In genomic region chr2:85957256-85957655, GRCh38 we compare ENCODE assay signal across 22 cellular contexts.
"Had no signal": no experiment of that assay in that cellular context is flagged by ENCODE, and none has a peak within 500 bp of the region (broad histone marks: within the 10 kb centered on the region; RNA-seq: fewer than 3 reads in every experiment).

No MANE protein-coding gene starts in this region.

- H3K36me3 ChIP-seq: brain microvascular endothelial cell, esophagus squamous epithelium, upper lobe of left lung had no signal

- H3K9me3 Mint-ChIP-seq: activated T-cell treated with anti-CD3 and anti-CD28 coated beads, Interleukin-2, amount 50 U/mL, for 24 hours; memory B cell; natural killer cell; stimulated activated naive CD8-positive, alpha-beta T cell treated with anti-CD3 and anti-CD28 coated beads, Interleukin-15, Interleukin-2, amounts not matched to agents 100 ng/mL and 50 ng/mL, for 24 hours had no signal

- H3K4me3 ChIP-seq: esophagus squamous epithelium, upper lobe of left lung had no signal

- DNase-seq: activated CD4-positive, alpha-beta memory T cell treated with anti-CD3 and anti-CD28 coated beads, Interleukin-2, amount 10 ng/mL, durations not matched to agents 7 days and 5 days; activated CD4-positive, alpha-beta T cell treated with anti-CD3 and anti-CD28 coated beads, Interleukin-2, amount 10 ng/mL, durations not matched to agents 7 days and 5 days; activated CD8-positive, alpha-beta memory T cell treated with anti-CD3 and anti-CD28 coated beads, Interleukin-2, amount 50 U/mL, for 48 hours; activated gamma-delta T cell; activated naive CD4-positive, alpha-beta T cell treated with anti-CD3 and anti-CD28 coated beads, Interleukin-2, amount 50 U/mL, for 16 hours; activated T-cell treated with anti-CD3 and anti-CD28 coated beads, Interleukin-2, amount 50 U/mL, for 24 hours; amniotic stem cell; brain microvascular endothelial cell; caudate nucleus; esophagus squamous epithelium; left cardiac atrium; left ventricle myocardium superior; natural killer cell; right cardiac atrium; stimulated activated CD4-positive, alpha-beta T cell treated with anti-CD3 and anti-CD28 coated beads, Interleukin-4, amount 100 ng/mL, for 1 hour; SW 1271; T-helper 9 cell; upper lobe of left lung had no signal

- H3K4me3 Mint-ChIP-seq: activated CD4-positive, alpha-beta memory T cell treated with anti-CD3 and anti-CD28 coated beads, Interleukin-2, amount 10 ng/mL, durations not matched to agents 7 days and 5 days; activated CD4-positive, alpha-beta T cell treated with anti-CD3 and anti-CD28 coated beads, Interleukin-2, amount 10 ng/mL, durations not matched to agents 7 days and 5 days; activated T-cell treated with anti-CD3 and anti-CD28 coated beads, Interleukin-2, amount 50 U/mL, for 24 hours; memory B cell; natural killer cell; stimulated activated naive CD8-positive, alpha-beta T cell treated with anti-CD3 and anti-CD28 coated beads, Interleukin-15, Interleukin-2, amounts not matched to agents 100 ng/mL and 50 ng/mL, for 24 hours; T-helper 1 cell treated with Interleukin-12 subunit alpha and Interleukin-12 subunit beta and Interleukin-4 antibody, amounts not matched to agents 30 μg/mL and 1 μg/mL, for 36 hours had no signal

- H3K27ac Mint-ChIP-seq: activated CD4-positive, alpha-beta memory T cell treated with anti-CD3 and anti-CD28 coated beads, Interleukin-2, amount 10 ng/mL, durations not matched to agents 7 days and 5 days; activated CD4-positive, alpha-beta T cell treated with anti-CD3 and anti-CD28 coated beads, Interleukin-2, amount 10 ng/mL, durations not matched to agents 7 days and 5 days; activated T-cell treated with anti-CD3 and anti-CD28 coated beads, Interleukin-2, amount 50 U/mL, for 24 hours; memory B cell; natural killer cell; stimulated activated naive CD8-positive, alpha-beta T cell treated with anti-CD3 and anti-CD28 coated beads, Interleukin-15, Interleukin-2, amounts not matched to agents 100 ng/mL and 50 ng/mL, for 24 hours; T-helper 1 cell treated with Interleukin-12 subunit alpha and Interleukin-12 subunit beta and Interleukin-4 antibody, amounts not matched to agents 30 μg/mL and 1 μg/mL, for 36 hours had no signal

- H3K27me3 ChIP-seq: brain microvascular endothelial cell, esophagus squamous epithelium, upper lobe of left lung had no signal

- H3K27me3 Mint-ChIP-seq: activated CD4-positive, alpha-beta memory T cell treated with anti-CD3 and anti-CD28 coated beads, Interleukin-2, amount 10 ng/mL, durations not matched to agents 7 days and 5 days; activated CD4-positive, alpha-beta T cell treated with anti-CD3 and anti-CD28 coated beads, Interleukin-2, amount 10 ng/mL, durations not matched to agents 7 days and 5 days; activated T-cell treated with anti-CD3 and anti-CD28 coated beads, Interleukin-2, amount 50 U/mL, for 24 hours; memory B cell; stimulated activated naive CD8-positive, alpha-beta T cell treated with anti-CD3 and anti-CD28 coated beads, Interleukin-15, Interleukin-2, amounts not matched to agents 100 ng/mL and 50 ng/mL, for 24 hours had no signal

- H3K36me3 Mint-ChIP-seq: memory B cell, natural killer cell had no signal

- H3K27ac ChIP-seq: brain microvascular endothelial cell, esophagus squamous epithelium had no signal

- ATAC-seq: activated CD4-positive, CD25-positive, alpha-beta regulatory T cell treated with anti-CD3 and anti-CD28 coated beads, Interleukin-2, amount 50 U/mL, for 24 hours; left cardiac atrium; left ventricle myocardium superior; natural killer cell; right cardiac atrium had no signal
